Comparison of ENCODE assay signal across 28 cellular contexts in genomic region chr4:120755864-120756263, GRCh38.
A peak's percentile ranks its signal among the peaks of the same experiment; 100 is the strongest.
DNase-seq lines count a peak whose midpoint lies in the region; ATAC-seq, FAIRE-seq and TF ChIP-seq lines count a peak whose summit lies in the region.
"Had no signal": no experiment of that assay in that cellular context is flagged by ENCODE, and none has a peak within 500 bp of the region (broad histone marks: within the 10 kb centered on the region; RNA-seq: fewer than 3 reads in every experiment).

No MANE protein-coding gene starts in this region.

- CTCF ChIA-PET in OCI-LY7 (lab: Charles Lee; ENCODE audit: unreplicated experiment), result interaction anchor here (2.6 kb wide), 1 partner anchor 10 kb away, joined by 9 read pairs; no protein-coding TSS in a partner anchor

- H4K20me1 ChIP-seq in OCI-LY1 (ENCODE audit: insufficient read depth, low read length), result no peaks in the 10 kb centered on the region
- H4K20me1 ChIP-seq in OCI-LY7 (ENCODE audit: insufficient read depth, low read length), result no peaks in the 10 kb centered on the region
- H4K20me1 ChIP-seq: BLaER1 had no signal

- peak; percentile 86 for ATAC-seq in mucosa of descending colon
- ATAC-seq in HG02884 (IDR thresholded peaks at IDR 0.05; ENCODE audit: unreplicated experiment), result no peak
- ATAC-seq in HG03439 (IDR thresholded peaks at IDR 0.05; ENCODE audit: unreplicated experiment), result no peak
- ATAC-seq: GM12878 had no signal

- no peak overlapping the region for H3K4me3 ChIP-seq in OCI-LY1 (ENCODE audit: low read depth, low read length, poor library complexity, severe bottlenecking)
- no peak overlapping the region for H3K4me3 ChIP-seq in OCI-LY7 (ENCODE audit: low read depth, low read length, poor library complexity, severe bottlenecking)
- no peak overlapping the region for H3K4me3 ChIP-seq in mucosa of descending colon
- H3K4me3 ChIP-seq in small intestine (ENCODE audit: low read depth in 1 of 2, low read length in 2 of 2), result no peak overlapping the region
- H3K4me3 ChIP-seq: BLaER1, GM12878 had no signal

- H3F3A ChIP-seq in OCI-LY1 (ENCODE audit: insufficient read depth, low read length), result no peaks in the 10 kb centered on the region

- H3K4me1 ChIP-seq in OCI-LY1 (ENCODE audit: insufficient read depth, low read length, severe bottlenecking), result peaks cover 12% of the 10 kb centered on the region
- H3K4me1 ChIP-seq in OCI-LY7 (ENCODE audit: insufficient read depth, low read length, poor library complexity, severe bottlenecking), result peaks cover 14% of the 10 kb centered on the region
- H3K4me1 ChIP-seq in mucosa of descending colon (ENCODE audit: low read depth), result no peaks in the 10 kb centered on the region
- no peaks in the 10 kb centered on the region for H3K4me1 ChIP-seq in small intestine (ENCODE audit: control insufficient read depth in 2 of 2, insufficient read depth in 1 of 2, low read depth in 1 of 2, low read length in 1 of 2)
- H3K4me1 ChIP-seq: BE2C, BLaER1 had no signal

- WGBS in small intestine, 3 donors, result 19 to 69% (median 52%) methylated on average over 1 of the region's 1 CpG

- H2AFZ ChIP-seq in OCI-LY1 (ENCODE audit: low read length) (no peak overlapping the region), OCI-LY7 (ENCODE audit: low read length) (peak overlapping the region; percentile 2; the same call in 1 of the 2 replicates)

- H3K79me2 ChIP-seq in OCI-LY1 (ENCODE audit: insufficient read depth, low read length) (no peaks in the 10 kb centered on the region), OCI-LY7 (ENCODE audit: insufficient read depth, low read depth, low read length) (no peaks in the 10 kb centered on the region)

- DNase-seq in OCI-LY7 (ENCODE audit: low spot score), result no peak
- no peak for DNase-seq in mucosa of descending colon
- peak; percentile 3 for DNase-seq in small intestine
- DNase-seq in posterior cingulate gyrus, result no peak
- DNase-seq in activated CD4-positive, alpha-beta T cell treated with anti-CD3 and anti-CD28 coated beads for 48 hours, result no peak
- DNase-seq: 8988T; ACHN; BE2C; C1 segment of cervical spinal cord; CD4-positive, alpha-beta memory T cell; CD4-positive, CD25-positive, alpha-beta regulatory T cell; CD8-positive, alpha-beta memory T cell; COR-L47; DMS 273 treated with DMSO at 0.1 percent for 48 hours; DMS153; DMS53; DMS79; DND-41; EL; GDM1 had no signal

- peaks cover 3% of the 10 kb centered on the region; the same call in 1 of the 2 replicates for H3K9me3 ChIP-seq in OCI-LY1 (ENCODE audit: low read length)
- H3K9me3 ChIP-seq in OCI-LY7 (ENCODE audit: low read length), result peaks cover 24% of the 10 kb centered on the region
- H3K9me3 ChIP-seq in mucosa of descending colon, result no peaks in the 10 kb centered on the region
- no peaks in the 10 kb centered on the region for H3K9me3 ChIP-seq in small intestine (ENCODE audit: control insufficient read depth, low read depth)
- H3K9me3 ChIP-seq: BE2C, BLaER1 had no signal

- H3K9me2 ChIP-seq in OCI-LY1 (ENCODE audit: low read depth, low read length) (no peaks in the 10 kb centered on the region), OCI-LY7 (ENCODE audit: insufficient read depth, low read length) (no peaks in the 10 kb centered on the region)

- H3K4me2 ChIP-seq in OCI-LY1 (ENCODE audit: low read length) (no peak overlapping the region), OCI-LY7 (ENCODE audit: low read length) (no peak overlapping the region)
- H3K4me2 ChIP-seq: BLaER1 had no signal

- no peak for FAIRE-seq in small intestine (lab: Jason Lieb, UNC)
- FAIRE-seq: A204.1, GM12878, GM12892, GM18507 had no signal

- H3K27me3 ChIP-seq in OCI-LY1 (ENCODE audit: insufficient read depth, low read length) (no peaks in the 10 kb centered on the region), small intestine (ENCODE audit: control insufficient read depth in 2 of 2, insufficient read depth in 2 of 2, low read length in 2 of 2) (no peaks in the 10 kb centered on the region)
- H3K27me3 ChIP-seq: BE2C, BLaER1 had no signal

- H3K9ac ChIP-seq in OCI-LY1 (ENCODE audit: low read length), result no peak overlapping the region
- H3K9ac ChIP-seq: BLaER1 had no signal

- no TSS peak for BruUV-seq in OCI-LY7 (replicated peaks; lab: Mats Ljungman, UMichigan)

- TF ChIP-seq CTCF in OCI-LY1 (IDR thresholded peaks at IDR 0.05; ENCODE audit: low read length) (no peak), OCI-LY7 (conservative IDR thresholded peaks at IDR 0.05; ENCODE audit: low read length) (no peak), mucosa of descending colon (IDR thresholded peaks at IDR 0.05) (no peak)

- POLR2A ChIA-PET in OCI-LY7 (lab: Charles Lee), result interaction anchor here (0.6 to 3.2 kb wide), 6 partner anchors 10 to 1208 kb away, joined by 3 to 41 read pairs (median 5); no protein-coding TSS in a partner anchor

- peak overlapping the region; percentile 23 for H3K27ac ChIP-seq in OCI-LY1 (ENCODE audit: low read depth, low read length, poor library complexity, severe bottlenecking)
- H3K27ac ChIP-seq in OCI-LY7 (ENCODE audit: low read depth, low read length, poor library complexity, severe bottlenecking), result no peak overlapping the region
- H3K27ac ChIP-seq in small intestine (ENCODE audit: low read depth in 1 of 2, low read length in 1 of 2), result no peak overlapping the region
- H3K27ac ChIP-seq: BLaER1 had no signal

- intact Hi-C loops in OCI-LY7 (cut with micrococcal nuclease; ENCODE audit: unreplicated experiment), result no loop called here
- intact Hi-C loops in mucosa of descending colon (cut with DNase I, micrococcal nuclease), result no loop called here
- intact Hi-C loops in posterior cingulate gyrus (cut with DNase I), result no loop called here

- H3K36me3 ChIP-seq in OCI-LY1 (ENCODE audit: insufficient read depth, low read length) (peaks cover 18% of the 10 kb centered on the region), OCI-LY7 (ENCODE audit: insufficient read depth, low read length) (peaks cover 21% of the 10 kb centered on the region), mucosa of descending colon (ENCODE audit: low read depth) (no peaks in the 10 kb centered on the region), small intestine (ENCODE audit: control insufficient read depth in 2 of 2, insufficient read depth in 2 of 2, low read length in 2 of 2) (no peaks in the 10 kb centered on the region)
- H3K36me3 ChIP-seq: BE2C, BLaER1 had no signal
